In genomic region chr17:34596897-34597296, GRCh38 we compare ENCODE assay signal across 1 cellular context.
TF ChIP-seq lines count a peak whose summit lies in the region.

No MANE protein-coding gene starts in this region.

TF ChIP-seq in GM23338, 12 proteins besides CTCF, POLR2A, EP300 and RAD21:
- no peak for TF ChIP-seq POLR2AphosphoS5 (IDR thresholded peaks at IDR 0.05; ENCODE audit: low read depth)
- no peak for TF ChIP-seq CREB1 (CRISPR knock-in tag; IDR thresholded peaks at IDR 0.05; ENCODE audit: low read depth)
- TF ChIP-seq EZH2 (IDR thresholded peaks at IDR 0.05; ENCODE audit: low read depth, unreplicated experiment): no peak
- no peak for TF ChIP-seq ZNF331 (CRISPR knock-in tag; IDR thresholded peaks at IDR 0.05; ENCODE audit: low read depth)
- TF ChIP-seq EZH2phosphoT487 (IDR thresholded peaks at IDR 0.05; ENCODE audit: unreplicated experiment): no peak
- TF ChIP-seq REST (IDR thresholded peaks at IDR 0.05; ENCODE audit: unreplicated experiment): no peak
- TF ChIP-seq, protein P1, sequence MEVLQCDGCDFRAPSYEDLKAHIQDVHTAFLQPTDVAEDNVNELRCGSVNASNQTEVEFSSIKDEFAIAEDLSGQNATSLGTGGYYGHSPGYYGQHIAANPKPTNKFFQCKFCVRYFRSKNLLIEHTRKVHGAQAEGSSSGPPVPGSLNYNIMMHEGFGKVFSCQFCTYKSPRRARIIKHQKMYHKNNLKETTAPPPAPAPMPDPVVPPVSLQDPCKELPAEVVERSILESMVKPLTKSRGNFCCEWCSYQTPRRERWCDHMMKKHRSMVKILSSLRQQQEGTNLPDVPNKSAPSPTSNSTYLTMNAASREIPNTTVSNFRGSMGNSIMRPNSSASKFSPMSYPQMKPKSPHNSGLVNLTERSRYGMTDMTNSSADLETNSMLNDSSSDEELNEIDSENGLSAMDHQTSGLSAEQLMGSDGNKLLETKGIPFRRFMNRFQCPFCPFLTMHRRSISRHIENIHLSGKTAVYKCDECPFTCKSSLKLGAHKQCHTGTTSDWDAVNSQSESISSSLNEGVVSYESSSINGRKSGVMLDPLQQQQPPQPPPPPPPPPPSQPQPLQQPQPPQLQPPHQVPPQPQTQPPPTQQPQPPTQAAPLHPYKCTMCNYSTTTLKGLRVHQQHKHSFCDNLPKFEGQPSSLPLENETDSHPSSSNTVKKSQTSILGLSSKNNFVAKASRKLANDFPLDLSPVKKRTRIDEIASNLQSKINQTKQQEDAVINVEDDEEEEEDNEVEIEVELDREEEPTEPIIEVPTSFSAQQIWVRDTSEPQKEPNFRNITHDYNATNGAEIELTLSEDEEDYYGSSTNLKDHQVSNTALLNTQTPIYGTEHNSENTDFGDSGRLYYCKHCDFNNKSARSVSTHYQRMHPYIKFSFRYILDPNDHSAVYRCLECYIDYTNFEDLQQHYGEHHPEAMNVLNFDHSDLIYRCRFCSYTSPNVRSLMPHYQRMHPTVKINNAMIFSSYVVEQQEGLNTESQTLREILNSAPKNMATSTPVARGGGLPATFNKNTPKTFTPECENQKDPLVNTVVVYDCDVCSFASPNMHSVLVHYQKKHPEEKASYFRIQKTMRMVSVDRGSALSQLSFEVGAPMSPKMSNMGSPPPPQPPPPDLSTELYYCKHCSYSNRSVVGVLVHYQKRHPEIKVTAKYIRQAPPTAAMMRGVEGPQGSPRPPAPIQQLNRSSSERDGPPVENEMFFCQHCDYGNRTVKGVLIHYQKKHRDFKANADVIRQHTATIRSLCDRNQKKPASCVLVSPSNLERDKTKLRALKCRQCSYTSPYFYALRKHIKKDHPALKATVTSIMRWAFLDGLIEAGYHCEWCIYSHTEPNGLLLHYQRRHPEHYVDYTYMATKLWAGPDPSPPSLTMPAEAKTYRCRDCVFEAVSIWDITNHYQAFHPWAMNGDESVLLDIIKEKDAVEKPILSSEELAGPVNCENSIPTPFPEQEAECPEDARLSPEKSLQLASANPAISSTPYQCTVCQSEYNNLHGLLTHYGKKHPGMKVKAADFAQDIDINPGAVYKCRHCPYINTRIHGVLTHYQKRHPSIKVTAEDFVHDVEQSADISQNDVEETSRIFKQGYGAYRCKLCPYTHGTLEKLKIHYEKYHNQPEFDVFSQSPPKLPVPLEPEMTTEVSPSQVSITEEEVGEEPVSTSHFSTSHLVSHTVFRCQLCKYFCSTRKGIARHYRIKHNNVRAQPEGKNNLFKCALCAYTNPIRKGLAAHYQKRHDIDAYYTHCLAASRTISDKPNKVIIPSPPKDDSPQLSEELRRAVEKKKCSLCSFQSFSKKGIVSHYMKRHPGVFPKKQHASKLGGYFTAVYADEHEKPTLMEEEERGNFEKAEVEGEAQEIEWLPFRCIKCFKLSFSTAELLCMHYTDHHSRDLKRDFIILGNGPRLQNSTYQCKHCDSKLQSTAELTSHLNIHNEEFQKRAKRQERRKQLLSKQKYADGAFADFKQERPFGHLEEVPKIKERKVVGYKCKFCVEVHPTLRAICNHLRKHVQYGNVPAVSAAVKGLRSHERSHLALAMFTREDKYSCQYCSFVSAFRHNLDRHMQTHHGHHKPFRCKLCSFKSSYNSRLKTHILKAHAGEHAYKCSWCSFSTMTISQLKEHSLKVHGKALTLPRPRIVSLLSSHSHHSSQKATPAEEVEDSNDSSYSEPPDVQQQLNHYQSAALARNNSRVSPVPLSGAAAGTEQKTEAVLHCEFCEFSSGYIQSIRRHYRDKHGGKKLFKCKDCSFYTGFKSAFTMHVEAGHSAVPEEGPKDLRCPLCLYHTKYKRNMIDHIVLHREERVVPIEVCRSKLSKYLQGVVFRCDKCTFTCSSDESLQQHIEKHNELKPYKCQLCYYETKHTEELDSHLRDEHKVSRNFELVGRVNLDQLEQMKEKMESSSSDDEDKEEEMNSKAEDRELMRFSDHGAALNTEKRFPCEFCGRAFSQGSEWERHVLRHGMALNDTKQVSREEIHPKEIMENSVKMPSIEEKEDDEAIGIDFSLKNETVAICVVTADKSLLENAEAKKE (CRISPR knock-in tag; IDR thresholded peaks at IDR 0.05): no peak
- no peak for TF ChIP-seq STAT1 (IDR thresholded peaks at IDR 0.05; ENCODE audit: unreplicated experiment)
- no peak for TF ChIP-seq ZNF114 (CRISPR knock-in tag; IDR thresholded peaks at IDR 0.05)
- no peak for TF ChIP-seq JUNB (IDR thresholded peaks at IDR 0.05; ENCODE audit: unreplicated experiment)
- TF ChIP-seq, protein P2, sequence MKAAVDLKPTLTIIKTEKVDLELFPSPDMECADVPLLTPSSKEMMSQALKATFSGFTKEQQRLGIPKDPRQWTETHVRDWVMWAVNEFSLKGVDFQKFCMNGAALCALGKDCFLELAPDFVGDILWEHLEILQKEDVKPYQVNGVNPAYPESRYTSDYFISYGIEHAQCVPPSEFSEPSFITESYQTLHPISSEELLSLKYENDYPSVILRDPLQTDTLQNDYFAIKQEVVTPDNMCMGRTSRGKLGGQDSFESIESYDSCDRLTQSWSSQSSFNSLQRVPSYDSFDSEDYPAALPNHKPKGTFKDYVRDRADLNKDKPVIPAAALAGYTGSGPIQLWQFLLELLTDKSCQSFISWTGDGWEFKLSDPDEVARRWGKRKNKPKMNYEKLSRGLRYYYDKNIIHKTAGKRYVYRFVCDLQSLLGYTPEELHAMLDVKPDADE (IDR thresholded peaks at IDR 0.05): no peak
TF ChIP-seq in GM23338: peak in this region for 0.
